Comparison of ENCODE assay signal across 8 cellular contexts in genomic region chr1:224266105-224266935, GRCh38.
DNase-seq lines count a peak whose midpoint lies in the region; ATAC-seq lines count a peak whose summit lies in the region.
"Had no signal": no experiment of that assay in that cellular context is flagged by ENCODE, and none has a peak within 500 bp of the region (broad histone marks: within the 10 kb centered on the region; RNA-seq: fewer than 3 reads in every experiment).

No MANE protein-coding gene starts in this region.

- no peak overlapping the region for H2BK12ac ChIP-seq in mesenchymal stem cell (ENCODE audit: low read length in 2 of 2)

- ATAC-seq in GM18502 (IDR thresholded peaks at IDR 0.05; ENCODE audit: poor library complexity, unreplicated experiment) (peak; percentile 75), GM21526 (IDR thresholded peaks at IDR 0.05; ENCODE audit: low FRiP score, unreplicated experiment) (peak; percentile 58), HG03575 (IDR thresholded peaks at IDR 0.05; ENCODE audit: extremely low read depth, insufficient number of reproducible peaks, low FRiP score, unreplicated experiment) (peak; percentile 58)
- no peak for ATAC-seq in naive thymus-derived CD8-positive, alpha-beta T cell

- peaks cover 0 to 71% (median 11%) of the 10 kb centered on the region in 3 donors for H3K36me3 Mint-ChIP-seq in naive thymus-derived CD8-positive, alpha-beta T cell

- H3K9me3 ChIP-seq in mesenchymal stem cell (ENCODE audit: control insufficient read depth, low read length) = no peaks in the 10 kb centered on the region

- H2AK5ac ChIP-seq in mesenchymal stem cell (ENCODE audit: low read length, severe bottlenecking) = no peak overlapping the region

- H3K9ac ChIP-seq in mesenchymal stem cell (ENCODE audit: low read length) = no peak overlapping the region

- H3K27me3 ChIP-seq in mesenchymal stem cell (ENCODE audit: control insufficient read depth in 1 of 2, insufficient read depth in 1 of 2, low read length in 2 of 2) = no peaks in the 10 kb centered on the region

- H3K9me3 Mint-ChIP-seq in naive thymus-derived CD8-positive, alpha-beta T cell = no peaks in the 10 kb centered on the region

- H3K4me3 ChIP-seq in mesenchymal stem cell (ENCODE audit: insufficient read depth in 1 of 2, low read depth in 1 of 2, low read length in 2 of 2) = no peak overlapping the region

- H3K4me3 Mint-ChIP-seq in naive thymus-derived CD8-positive, alpha-beta T cell = no peak overlapping the region

- 77% methylated on average over 3 of the region's 3 CpGs for WGBS in mesenchymal stem cell

- no peak overlapping the region for H4K8ac ChIP-seq in mesenchymal stem cell (ENCODE audit: low read length)

- no peak overlapping the region for H2BK120ac ChIP-seq in mesenchymal stem cell (ENCODE audit: low read depth, low read length)

- H3K27ac Mint-ChIP-seq in naive thymus-derived CD8-positive, alpha-beta T cell = peak overlapping the region in 4 of 10 donors; percentile 12 to 86 (median 50)

- no peaks in the 10 kb centered on the region for H3K79me1 ChIP-seq in mesenchymal stem cell (replicated peaks; ENCODE audit: low read length, poor library complexity, severe bottlenecking)

- DNase-seq in mesenchymal stem cell (peak; percentile 24), NCI-H774 (lab: John Stamatoyannopoulos, UW) (no peak)
- DNase-seq in stimulated activated CD4-positive, alpha-beta T cell treated with anti-CD3 and anti-CD28 coated beads, Interleukin-2, amount 100 ng/mL, for 24 hours = no peak
- no peak for DNase-seq in naive thymus-derived CD8-positive, alpha-beta T cell
- DNase-seq: posterior cingulate gyrus had no signal

- H3K27me3 Mint-ChIP-seq in naive thymus-derived CD8-positive, alpha-beta T cell = no peaks in the 10 kb centered on the region

- no peak overlapping the region for H3K4me2 ChIP-seq in mesenchymal stem cell (ENCODE audit: low read length, poor library complexity, severe bottlenecking)

- peaks cover 9 to 18% (median 14%) of the 10 kb centered on the region in 4 donors for H3K4me1 Mint-ChIP-seq in naive thymus-derived CD8-positive, alpha-beta T cell

- no peak overlapping the region for H2BK5ac ChIP-seq in mesenchymal stem cell (ENCODE audit: low read depth, low read length, poor library complexity, severe bottlenecking)

- peaks cover 23 to 68% of the 10 kb centered on the region in 2 experiments for H3K36me3 ChIP-seq in mesenchymal stem cell (ENCODE audit: control insufficient read depth in 1 of 2, insufficient read depth in 2 of 2, low read depth in 1 of 2, low read length in 2 of 2)

- no peak overlapping the region for H3K14ac ChIP-seq in mesenchymal stem cell (ENCODE audit: low read length in 2 of 2)

- H4K91ac ChIP-seq in mesenchymal stem cell (ENCODE audit: low read length) = no peak overlapping the region

- H3K23ac ChIP-seq in mesenchymal stem cell (ENCODE audit: low read length in 2 of 2) = no peak overlapping the region

- no peak overlapping the region for H3K27ac ChIP-seq in mesenchymal stem cell (ENCODE audit: low read length, poor library complexity, severe bottlenecking)

- no peak overlapping the region for H2AFZ ChIP-seq in mesenchymal stem cell (ENCODE audit: low read depth, low read length)

- no peak overlapping the region for H2BK15ac ChIP-seq in mesenchymal stem cell (ENCODE audit: low read depth, poor library complexity, severe bottlenecking)

- H3K4ac ChIP-seq in mesenchymal stem cell (ENCODE audit: low read depth in 1 of 2, low read length in 2 of 2) = no peak overlapping the region

- no peak overlapping the region for H3K18ac ChIP-seq in mesenchymal stem cell (ENCODE audit: low read depth in 1 of 2, low read length in 2 of 2)

- POLR2A ChIA-PET in naive thymus-derived CD8-positive, alpha-beta T cell (lab: Charles Lee) = interaction anchor here (0.6 kb wide), 1 partner anchor 18 kb away, joined by 3 read pairs; no protein-coding TSS in a partner anchor

- H3K4me1 ChIP-seq in mesenchymal stem cell (ENCODE audit: control insufficient read depth, insufficient read depth, low read depth, low read length) = no peaks in the 10 kb centered on the region

Comparison
In these comparisons a context has a peak if more than half of its experiments do, and no peak if none do; other contexts are left out.
1. ATAC-seq: peak in GM18502 (single experiment), GM21526 (single experiment) and HG03575 (single experiment); none in naive thymus-derived CD8-positive, alpha-beta T cell (0 of 2).